5 cellular contexts compared by ENCODE assay signal in genomic region chr10:44763331-44763730, GRCh38.
"Had no signal": no experiment of that assay in that cellular context is flagged by ENCODE, and none has a peak within 500 bp of the region (broad histone marks: within the 10 kb centered on the region; RNA-seq: fewer than 3 reads in every experiment).

No MANE protein-coding gene starts in this region.

- H3K27ac ChIP-seq: HL-60 had no signal

- DNase-seq: IMR-90, KBM-7, KG1 had no signal

- H3K4me3 ChIP-seq: K562 had no signal
